18 cellular contexts compared by ENCODE assay signal in genomic region chr22:17349172-17349571, GRCh38. TPM values are rescaled to one million over a fixed set of nuclear protein-coding genes. Genes with fewer than 3 reads are reported as not detected.
DNase-seq lines count a peak whose midpoint lies in the region; ATAC-seq, FAIRE-seq and TF ChIP-seq lines count a peak whose summit lies in the region.
"Had no signal": no experiment of that assay in that cellular context is flagged by ENCODE, and none has a peak within 500 bp of the region (broad histone marks: within the 10 kb centered on the region; RNA-seq: fewer than 3 reads in every experiment).

No MANE protein-coding gene starts in this region.

- no peak overlapping the region; the same call in 2 of the 3 replicates for H3K4me3 ChIP-seq in A549
- no peak overlapping the region for H3K4me3 ChIP-seq in GM23338
- H3K4me3 ChIP-seq in right lobe of liver, result peak overlapping the region in 1 of 3 donors; percentile 26
- H3K4me3 ChIP-seq in PC-9, result no peak overlapping the region

- no peaks in the 10 kb centered on the region for H3K4me1 ChIP-seq in A549
- H3K4me1 ChIP-seq in GM23338 (ENCODE audit: insufficient read depth), result no peaks in the 10 kb centered on the region
- peaks cover 0 to 22% (median 8%) of the 10 kb centered on the region in 4 donors for H3K4me1 ChIP-seq in right lobe of liver
- no peaks in the 10 kb centered on the region for H3K4me1 ChIP-seq in PC-9 (replicated peaks; ENCODE audit: insufficient read depth)
- H3K4me1 ChIP-seq: BE2C had no signal

- H3K9me3 Mint-ChIP-seq in GM23338, result no peaks in the 10 kb centered on the region
- H3K9me3 Mint-ChIP-seq: CD4-positive, alpha-beta memory T cell; IgD-negative memory B cell; T-cell had no signal

- 52% methylated on average over 10 of the region's 10 CpGs for WGBS in A549 (ENCODE audit: missing lambda C conversion rate)
- WGBS in right lobe of liver (ENCODE audit: insufficient coverage, low coverage, low lambda C conversion rate, missing lambda C conversion rate), result 31% methylated on average over 10 of the region's 10 CpGs

- no peak overlapping the region for H3K4me3 Mint-ChIP-seq in GM23338
- H3K4me3 Mint-ChIP-seq: CD4-positive, alpha-beta memory T cell; IgD-negative memory B cell; T-cell had no signal

- intact Hi-C loops in right lobe of liver (cut with DNase I), result no loop called here
- intact Hi-C loops in PC-9 (cut with micrococcal nuclease; ENCODE audit: unreplicated experiment), result no loop called here

- H3F3A ChIP-seq in GM23338 (replicated peaks; ENCODE audit: low read depth) (peaks cover 7% of the 10 kb centered on the region; the same call in 1 of the 2 replicates), PC-9 (ENCODE audit: insufficient read depth, low read depth) (no peaks in the 10 kb centered on the region)

- CTCF ChIA-PET in A549 (lab: Yijun Ruan, JAX) (interaction anchor here (1.0 kb wide), 1 partner anchor 10 kb away, joined by 3 read pairs; no protein-coding TSS in a partner anchor), PC-9 (lab: Charles Lee) (no interaction called here)

- no peak overlapping the region for H3K27ac ChIP-seq in A549
- H3K27ac ChIP-seq in GM23338 (ENCODE audit: low read depth), result no peak overlapping the region
- H3K27ac ChIP-seq in right lobe of liver, result peak overlapping the region in 1 of 3 donors; percentile 43
- H3K27ac ChIP-seq in PC-9, result no peak overlapping the region

- no peak for TF ChIP-seq EP300 in A549 (IDR thresholded peaks at IDR 0.05)

- DNase-seq in A549 (ENCODE audit: low read depth in 1 of 2, low spot score in 1 of 2) (no peak), GM23338 (ENCODE audit: low spot score) (no peak), NCI-H69 (lab: John Stamatoyannopoulos, UW) (peak; percentile 38), right lobe of liver (no peak), PC-9 (no peak), DMS 273 (lab: John Stamatoyannopoulos, UW; ENCODE audit: unreplicated experiment) (no peak)
- DNase-seq: BE2C; CD4-positive, alpha-beta memory T cell; HCEC 1CT; NCI-H1092 treated with DMSO at 0.1 percent for 48 hours; NCI-H187 treated with DMSO at 0.1 percent for 48 hours; NCI-H2171; NCI-H446 treated with DMSO at 0.1 percent for 48 hours; T-cell had no signal

- H3K36me3 Mint-ChIP-seq in GM23338 (ENCODE audit: low read depth), result no peaks in the 10 kb centered on the region
- H3K36me3 Mint-ChIP-seq: CD4-positive, alpha-beta memory T cell; IgD-negative memory B cell; T-cell had no signal

- no peak overlapping the region for H3K27ac Mint-ChIP-seq in GM23338
- H3K27ac Mint-ChIP-seq: CD4-positive, alpha-beta memory T cell; T-cell had no signal

- no peak for FAIRE-seq in A549 (lab: Jason Lieb, UNC)
- FAIRE-seq: D721Med had no signal

- H3K36me3 ChIP-seq in GM23338 (ENCODE audit: insufficient read depth) (no peaks in the 10 kb centered on the region), right lobe of liver (no peaks in the 10 kb centered on the region), PC-9 (ENCODE audit: low read depth) (no peaks in the 10 kb centered on the region)
- H3K36me3 ChIP-seq: BE2C had no signal

- H3K9me3 ChIP-seq in A549 (no peaks in the 10 kb centered on the region), right lobe of liver (no peaks in the 10 kb centered on the region), PC-9 (ENCODE audit: insufficient read depth, low read depth) (no peaks in the 10 kb centered on the region)
- H3K9me3 ChIP-seq: BE2C had no signal

- H3K27me3 ChIP-seq in GM23338 (ENCODE audit: insufficient read depth) (no peaks in the 10 kb centered on the region), right lobe of liver (no peaks in the 10 kb centered on the region), PC-9 (ENCODE audit: insufficient read depth, low read depth) (peaks cover 24% of the 10 kb centered on the region)
- H3K27me3 ChIP-seq: BE2C had no signal

- TF ChIP-seq POLR2A in A549 (IDR thresholded peaks at IDR 0.05; ENCODE audit: low read length), result no peak
- TF ChIP-seq POLR2A in right lobe of liver (IDR thresholded peaks at IDR 0.05), result no peak

- no TSS peak for BruUV-seq in PC-9 (replicated peaks; lab: Mats Ljungman, UMichigan)

- no peaks in the 10 kb centered on the region for H3K9me2 ChIP-seq in GM23338 (ENCODE audit: insufficient read depth)
- no peaks in the 10 kb centered on the region for H3K9me2 ChIP-seq in PC-9 (ENCODE audit: insufficient read depth)

- no peak for ATAC-seq in A549
- no peak for ATAC-seq in GM23338
- peak; percentile 3 to 56 (median 41) for ATAC-seq in right lobe of liver
- no peak for ATAC-seq in HG03442 (IDR thresholded peaks at IDR 0.05; ENCODE audit: unreplicated experiment)
- ATAC-seq: T-cell had no signal

- H2AFZ ChIP-seq in GM23338, result peak overlapping the region; percentile 90
- H2AFZ ChIP-seq in PC-9, result no peak overlapping the region

- peak overlapping the region; percentile 57 for H3K4me2 ChIP-seq in A549
- no peak overlapping the region for H3K4me2 ChIP-seq in GM23338
- no peak overlapping the region for H3K4me2 ChIP-seq in PC-9

- POLR2A ChIA-PET in A549 (lab: Yijun Ruan, JAX) (no interaction called here), PC-9 (lab: Charles Lee; ENCODE audit: unreplicated experiment) (no interaction called here)

- H3K79me2 ChIP-seq in GM23338 (replicated peaks; ENCODE audit: insufficient read depth), result no peaks in the 10 kb centered on the region
- H3K79me2 ChIP-seq in PC-9 (ENCODE audit: low read depth), result no peaks in the 10 kb centered on the region

- H4K20me1 ChIP-seq in GM23338 (replicated peaks; ENCODE audit: insufficient read depth) (no peaks in the 10 kb centered on the region), PC-9 (ENCODE audit: insufficient read depth) (no peaks in the 10 kb centered on the region)

- H3K27me3 Mint-ChIP-seq in GM23338 (ENCODE audit: insufficient read depth, low read depth, poor library complexity), result no peaks in the 10 kb centered on the region

- no peaks in the 10 kb centered on the region for H3K4me1 Mint-ChIP-seq in GM23338

- TF ChIP-seq CTCF in A549 (IDR thresholded peaks at IDR 0.05), result no peak
- no peak for TF ChIP-seq CTCF in GM23338 (conservative IDR thresholded peaks at IDR 0.05; ENCODE audit: low read depth in 2 of 2)
- no peak for TF ChIP-seq CTCF in right lobe of liver (IDR thresholded peaks at IDR 0.05)
- TF ChIP-seq CTCF in PC-9 (conservative IDR thresholded peaks at IDR 0.05), result no peak

- TF ChIP-seq RAD21 in A549 (conservative IDR thresholded peaks at IDR 0.05 in 1 of 2, IDR thresholded peaks at IDR 0.05 in 1 of 2), result no peak

TF ChIP-seq in A549, 52 proteins besides CTCF, POLR2A, EP300 and RAD21 (continues in another document):
- TF ChIP-seq EHMT2 (IDR thresholded peaks at IDR 0.05; ENCODE audit: low read depth), result no peak
- no peak for TF ChIP-seq ATOH8 (CRISPR knock-in tag; IDR thresholded peaks at IDR 0.05; ENCODE audit: low read depth)
- no peak for TF ChIP-seq JUN (IDR thresholded peaks at IDR 0.05)
- no peak for TF ChIP-seq ELK1 (IDR thresholded peaks at IDR 0.05; ENCODE audit: low read depth, low read length)

TF ChIP-seq in GM23338, 12 proteins besides CTCF, POLR2A, EP300 and RAD21:
- TF ChIP-seq ZNF114 (CRISPR knock-in tag; IDR thresholded peaks at IDR 0.05) (no peak), CREB1 (CRISPR knock-in tag; IDR thresholded peaks at IDR 0.05; ENCODE audit: low read depth) (no peak), EZH2 (IDR thresholded peaks at IDR 0.05; ENCODE audit: low read depth, unreplicated experiment) (no peak)

RNA-seq across cellular contexts. Expression of gene CECR2, which starts 20.1 kb away (rescaled TPM):
- polyA plus RNA-seq in A549 (2011; rRNA removed), result 0.01 and 0.05 TPM in 2 replicates
- polyA plus RNA-seq in A549 (2012; cell fraction: cytosol; rRNA removed), result 0.01 and 0.03 TPM in 2 replicates
- 0.01 TPM in 2 replicates for polyA plus RNA-seq in A549 (2012; cell fraction: nucleus; rRNA removed)
- polyA plus RNA-seq in A549 (2017; fragmentation: RNase III; extraction: RNeasy Plus Mini Kit Qiagen cat#74134 plus additional on column Dnase treatment), result 0.01 to 0.06 TPM (median 0.03 TPM) in 3 replicates
- 0.08 and 0.10 TPM in 2 replicates for polyA minus RNA-seq in A549 (2011; rRNA and poly(A)+ RNA removed)
- total RNA-seq in GM23338 (2014; rRNA removed; shearing (Covaris generic)), result 106 and 110 TPM in 2 replicates
- polyA plus RNA-seq in GM23338 (2016; fragmentation: Nextera tagmentation; extraction: Ambion mirVana), result 18.4 and 24.2 TPM in 2 replicates
- total RNA-seq in right lobe of liver, result 10 to 100 TPM in 3 of 6 experiments, 1 to 10 TPM in 3; 4.9 to 12.3 (median 10.0) TPM
- total RNA-seq in PC-9 (2021), result not detected in 2 replicates
- total RNA-seq: CD4-positive, alpha-beta memory T cell had no signal
- polyA plus RNA-seq: AG04450; CD4-positive, alpha-beta memory T cell; IgD-negative memory B cell had no signal

Comparison
In these comparisons a context has a peak if more than half of its experiments do, and no peak if none do; other contexts are left out.
1. ATAC-seq: peak in right lobe of liver (4 of 4); none in A549 (0 of 2), GM23338 (single experiment) and HG03442 (single experiment).